In genomic region chr5:5422819-5423515, GRCh38 we compare ENCODE assay signal across 8 cellular contexts. TPM values are rescaled to one million over a fixed set of nuclear protein-coding genes. Genes with fewer than 3 reads are reported as not detected.
DNase-seq lines count a peak whose midpoint lies in the region; ATAC-seq and TF ChIP-seq lines count a peak whose summit lies in the region.

No MANE protein-coding gene starts in this region.

- H3K9me2 ChIP-seq in OCI-LY7 (ENCODE audit: insufficient read depth, low read length) (no peaks in the 10 kb centered on the region), neural cell (ENCODE audit: insufficient read depth, low read length) (no peaks in the 10 kb centered on the region)

- H3K4me1 Mint-ChIP-seq in effector memory CD8-positive, alpha-beta T cell (ENCODE audit: low read depth in 2 of 2), result peaks cover 16 to 23% of the 10 kb centered on the region in 2 donors

- H3K4me3 ChIP-seq in OCI-LY7 (ENCODE audit: low read depth, low read length, poor library complexity, severe bottlenecking) (peak overlapping the region; percentile 99), neural cell (ENCODE audit: low read length) (peak overlapping the region; percentile 88)

- peak; percentile 62 for DNase-seq in activated CD8-positive, alpha-beta memory T cell treated with anti-CD3 and anti-CD28 coated beads for 24 hours
- DNase-seq in activated CD8-positive, alpha-beta memory T cell treated with anti-CD3 and anti-CD28 coated beads, Interleukin-2, amount 50 U/mL, for 4 hours, result no peak
- DNase-seq in OCI-LY7 (ENCODE audit: low spot score) (peak; percentile 8), UCSD-AML1 (lab: John Stamatoyannopoulos, UW; ENCODE audit: unreplicated experiment) (no peak), hepatic stellate cell (ENCODE audit: low spot score) (no peak)
- DNase-seq in effector memory CD8-positive, alpha-beta T cell, result no peak

- intact Hi-C loops in OCI-LY7 (cut with micrococcal nuclease; ENCODE audit: unreplicated experiment), result loop anchor here (2.0 to 5.0 kb wide), 4 partner anchors 329 to 1299 kb away; partner anchors contain the start of gene MED10

- H3K9me3 ChIP-seq in OCI-LY7 (ENCODE audit: low read length) (no peaks in the 10 kb centered on the region), neural cell (ENCODE audit: low read length) (no peaks in the 10 kb centered on the region)

- H3K9me3 Mint-ChIP-seq in effector memory CD8-positive, alpha-beta T cell, result no peaks in the 10 kb centered on the region

- H3K4me2 ChIP-seq in OCI-LY7 (ENCODE audit: low read length) (peak overlapping the region; percentile 90), neural cell (ENCODE audit: low read length) (peak overlapping the region; percentile 94)

- H3K36me3 ChIP-seq in OCI-LY7 (ENCODE audit: insufficient read depth, low read length) (peaks cover 34% of the 10 kb centered on the region), neural cell (ENCODE audit: insufficient read depth, low read length) (no peaks in the 10 kb centered on the region)

- H3K9ac ChIP-seq in neural cell (ENCODE audit: low read length), result peak overlapping the region; percentile 75

- H4K20me1 ChIP-seq in OCI-LY7 (ENCODE audit: insufficient read depth, low read length) (peaks cover 24% of the 10 kb centered on the region), neural cell (ENCODE audit: insufficient read depth) (no peaks in the 10 kb centered on the region)

- no peak for TF ChIP-seq RAD21 in neural cell (conservative IDR thresholded peaks at IDR 0.05)

- peaks cover 12% of the 10 kb centered on the region for H3K36me3 Mint-ChIP-seq in effector memory CD8-positive, alpha-beta T cell (ENCODE audit: insufficient read depth)

- H2AFZ ChIP-seq in OCI-LY7 (ENCODE audit: low read length), result peak overlapping the region; percentile 75; the same call in 1 of the 2 replicates
- H2AFZ ChIP-seq in neural cell (ENCODE audit: low read depth, low read length), result peak overlapping the region; percentile 28

- H3K4me1 ChIP-seq in OCI-LY7 (ENCODE audit: insufficient read depth, low read length, poor library complexity, severe bottlenecking), result peaks cover 45% of the 10 kb centered on the region

- TF ChIP-seq CTCF in OCI-LY7 (conservative IDR thresholded peaks at IDR 0.05; ENCODE audit: low read length), result no peak
- no peak for TF ChIP-seq CTCF in neural cell (IDR thresholded peaks at IDR 0.05; ENCODE audit: poor library complexity, severe bottlenecking)

- H3K4me3 Mint-ChIP-seq in effector memory CD8-positive, alpha-beta T cell, result no peak overlapping the region

- no peak for TF ChIP-seq EP300 in neural cell (conservative IDR thresholded peaks at IDR 0.05; ENCODE audit: poor library complexity, severe bottlenecking)

- H3K79me2 ChIP-seq in OCI-LY7 (ENCODE audit: insufficient read depth, low read depth, low read length) (peaks cover 53% of the 10 kb centered on the region), neural cell (replicated peaks; ENCODE audit: insufficient read depth, low read length) (peaks cover 49% of the 10 kb centered on the region)

- ATAC-seq in HG02642 (IDR thresholded peaks at IDR 0.05; ENCODE audit: poor library complexity, unreplicated experiment), result peak; percentile 16
- ATAC-seq in effector memory CD8-positive, alpha-beta T cell (replicated peaks), result peak; percentile 27

- CTCF ChIA-PET in OCI-LY7 (lab: Charles Lee; ENCODE audit: unreplicated experiment), result interaction anchor here (0.6 to 0.8 kb wide), 2 partner anchors 30 to 328 kb away, joined by 3 read pairs; no protein-coding TSS in a partner anchor

- H3K27me3 Mint-ChIP-seq in effector memory CD8-positive, alpha-beta T cell, result no peaks in the 10 kb centered on the region

- H3K27ac Mint-ChIP-seq in effector memory CD8-positive, alpha-beta T cell, result no peak overlapping the region

- H3K27ac ChIP-seq in OCI-LY7 (ENCODE audit: low read depth, low read length, poor library complexity, severe bottlenecking), result peak overlapping the region; percentile 71
- peak overlapping the region; percentile 95 for H3K27ac ChIP-seq in neural cell (ENCODE audit: low read length)

- POLR2A ChIA-PET in OCI-LY7 (lab: Charles Lee), result interaction anchor here (0.8 to 2.5 kb wide), 6 partner anchors 9 to 28 kb away, joined by 3 to 8 read pairs (median 4); no protein-coding TSS in a partner anchor

- H3K27me3 ChIP-seq in neural cell (ENCODE audit: insufficient read depth, low read depth, low read length), result no peaks in the 10 kb centered on the region

- no TSS peak for BruUV-seq in OCI-LY7 (replicated peaks; lab: Mats Ljungman, UMichigan)

- no peaks in the 10 kb centered on the region for H3F3A ChIP-seq in neural cell (ENCODE audit: insufficient read depth, low read length, poor library complexity, severe bottlenecking)

TF ChIP-seq in neural cell, 6 proteins besides CTCF, POLR2A, EP300 and RAD21:
- TF ChIP-seq POLR2AphosphoS5 (IDR thresholded peaks at IDR 0.05) (no peak), MXI1 (conservative IDR thresholded peaks at IDR 0.05; ENCODE audit: poor library complexity, severe bottlenecking) (peak; percentile 54)

RNA-seq across cellular contexts. Expression of gene ICE1, which starts 0.5 kb away (rescaled TPM):
- total RNA-seq in OCI-LY7 (2014; rRNA removed; shearing (Covaris generic)), result 24.4 and 25.2 TPM in 2 replicates
- total RNA-seq in OCI-LY7 (2022), result 27.3 and 28.0 TPM in 2 replicates
- 22.1 and 24.4 TPM in 2 replicates for polyA plus RNA-seq in neural cell
- polyA minus RNA-seq in neural cell, result 79.9 and 95.7 TPM in 2 replicates

Comparison
In these comparisons a context has a peak if more than half of its experiments do, and no peak if none do; other contexts are left out.
1. DNase-seq: peak in activated CD8-positive, alpha-beta memory T cell treated with anti-CD3 and anti-CD28 coated beads for 24 hours (single experiment) and OCI-LY7 (single experiment); none in activated CD8-positive, alpha-beta memory T cell treated with anti-CD3 and anti-CD28 coated beads, Interleukin-2, amount 50 U/mL, for 4 hours (single experiment), effector memory CD8-positive, alpha-beta T cell (0 of 3), UCSD-AML1 (single experiment) and hepatic stellate cell (single experiment).